8 cellular contexts compared by ENCODE assay signal in the genomic region with DNA sequence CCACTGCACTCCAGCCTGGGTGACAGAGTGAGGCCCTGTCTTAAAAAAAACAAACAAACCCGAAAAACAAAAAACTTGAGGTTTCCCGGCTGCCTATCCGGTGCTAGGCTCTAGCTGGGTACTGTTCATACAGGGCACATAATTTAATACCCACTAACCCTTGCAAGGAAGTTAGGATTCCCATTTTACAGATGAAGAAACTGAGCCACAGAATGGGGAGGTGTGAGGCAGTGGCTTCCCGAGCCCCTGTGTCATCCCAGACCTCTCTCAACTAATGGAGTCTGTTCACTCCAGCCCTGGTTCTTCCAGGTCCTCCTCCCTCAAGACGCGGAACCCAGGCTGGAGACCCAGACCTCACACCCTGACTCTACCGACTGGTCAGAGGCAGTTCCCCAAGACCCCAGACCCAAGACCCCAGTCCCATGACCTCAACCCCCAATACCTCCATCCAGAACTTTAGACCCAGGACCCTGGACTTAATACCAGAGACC. TPM values are rescaled to one million over a fixed set of nuclear protein-coding genes. Genes with fewer than 3 reads are reported as not detected.
DNase-seq lines count a peak whose midpoint lies in the region; ATAC-seq and TF ChIP-seq lines count a peak whose summit lies in the region.

No MANE protein-coding gene starts in this region.

- peak overlapping the region; percentile 41 to 68; a peak in 2 of 4 replicates for H3K27ac ChIP-seq in SK-N-SH (ENCODE audit: low read depth in 2 of 2, low read length in 1 of 2)

- H3K36me3 ChIP-seq in SK-N-SH (replicated peaks in 1 of 2; ENCODE audit: control insufficient read depth in 1 of 2, insufficient read depth in 2 of 2, low read length in 1 of 2): peaks cover 2 to 3% of the 10 kb centered on the region in 2 experiments

- H3K27me3 ChIP-seq in SK-N-SH (ENCODE audit: insufficient read depth): no peaks in the 10 kb centered on the region

- peak overlapping the region; percentile 97 to 100 for H3K4me3 Mint-ChIP-seq in stimulated activated naive CD8-positive, alpha-beta T cell treated with anti-CD3 and anti-CD28 coated beads, Interleukin-15, amount 100 ng/mL, for 72 hours

- CTCF ChIA-PET in SK-N-SH (lab: Yijun Ruan, JAX): interaction anchor here (0.6 to 2.5 kb wide), 6 partner anchors 10 to 409 kb away, joined by 3 to 13 read pairs (median 4); a partner anchor contains a TSS

- no peak for TF ChIP-seq RAD21 in SK-N-SH (IDR thresholded peaks at IDR 0.05; ENCODE audit: low read length)

- H3K4me3 ChIP-seq in SK-N-SH (ENCODE audit: low read depth in 2 of 2, low read length in 1 of 2): peak overlapping the region; percentile 73 to 94
- peak overlapping the region; percentile 60 for H3K4me3 ChIP-seq in iPS-18c (ENCODE audit: insufficient read depth, low read depth, low read length)

- ATAC-seq in SK-N-SH treated with all-trans-retinoic acid at 6 μM for 48 hours (no peak), HG03139 (IDR thresholded peaks at IDR 0.05; ENCODE audit: unreplicated experiment) (no peak)
- ATAC-seq in stimulated activated naive CD8-positive, alpha-beta T cell treated with anti-CD3 and anti-CD28 coated beads, Interleukin-15, amount 100 ng/mL, for 72 hours: no peak

- no peaks in the 10 kb centered on the region for H3K9me3 Mint-ChIP-seq in stimulated activated naive CD8-positive, alpha-beta T cell treated with anti-CD3 and anti-CD28 coated beads, Interleukin-15, amount 100 ng/mL, for 72 hours

- TF ChIP-seq EP300 in SK-N-SH (IDR thresholded peaks at IDR 0.05; ENCODE audit: borderline replicate concordance in 1 of 2, low read depth in 1 of 2, low read length in 1 of 2): no peak

- no peaks in the 10 kb centered on the region for H3K9me3 ChIP-seq in SK-N-SH
- no peaks in the 10 kb centered on the region for H3K9me3 ChIP-seq in iPS-18c (ENCODE audit: control insufficient read depth, insufficient read depth, low read length)

- no peak for DNase-seq in SK-N-SH
- DNase-seq in activated effector memory CD4-positive, alpha-beta T cell treated with anti-CD3 and anti-CD28 coated beads, Interleukin-2, amount 50 U/mL, for 16 hours: peak; percentile 70
- no peak for DNase-seq in stimulated activated naive CD8-positive, alpha-beta T cell treated with anti-CD3 and anti-CD28 coated beads, Interleukin-15, amount 100 ng/mL, for 72 hours
- DNase-seq in germinal center (ENCODE audit: low spot score): no peak
- no peak for DNase-seq in DMS153 (lab: John Stamatoyannopoulos, UW)

- H3K27me3 Mint-ChIP-seq in stimulated activated naive CD8-positive, alpha-beta T cell treated with anti-CD3 and anti-CD28 coated beads, Interleukin-15, amount 100 ng/mL, for 72 hours: no peaks in the 10 kb centered on the region

- peak overlapping the region; percentile 96 for H3K9ac ChIP-seq in SK-N-SH

- peaks cover 36% of the 10 kb centered on the region for H3K79me2 ChIP-seq in SK-N-SH (ENCODE audit: insufficient read depth)

- peak overlapping the region; percentile 98 to 100 for H3K27ac Mint-ChIP-seq in stimulated activated naive CD8-positive, alpha-beta T cell treated with anti-CD3 and anti-CD28 coated beads, Interleukin-15, amount 100 ng/mL, for 72 hours

- H3K4me2 ChIP-seq in SK-N-SH: peak overlapping the region; percentile 92

- no peak for TF ChIP-seq CTCF in SK-N-SH (IDR thresholded peaks at IDR 0.05)

- POLR2A ChIA-PET in SK-N-SH (lab: Yijun Ruan, JAX): interaction anchor here (0.7 kb wide), 1 partner anchor 9 kb away, joined by 3 read pairs; no protein-coding TSS in a partner anchor

- peaks cover 46% of the 10 kb centered on the region for H3K4me1 Mint-ChIP-seq in stimulated activated naive CD8-positive, alpha-beta T cell treated with anti-CD3 and anti-CD28 coated beads, Interleukin-15, amount 100 ng/mL, for 72 hours

- H3F3A ChIP-seq in SK-N-SH (replicated peaks; ENCODE audit: insufficient read depth): no peaks in the 10 kb centered on the region

- WGBS in SK-N-SH (ENCODE audit: low lambda C conversion rate): 40% methylated on average over 7 of the region's 7 CpGs

- peaks cover 7 to 9% of the 10 kb centered on the region in 2 experiments; a peak in 2 of 4 replicates for H3K4me1 ChIP-seq in SK-N-SH (ENCODE audit: control insufficient read depth in 1 of 2, insufficient read depth in 2 of 2, low read depth in 1 of 2, low read length in 1 of 2)

- H3K9me2 ChIP-seq in SK-N-SH: no peaks in the 10 kb centered on the region

- peak overlapping the region; percentile 87 for H2AFZ ChIP-seq in SK-N-SH (ENCODE audit: low read depth)

- no peaks in the 10 kb centered on the region for H4K20me1 ChIP-seq in SK-N-SH (ENCODE audit: insufficient read depth)

TF ChIP-seq in SK-N-SH, 30 proteins besides CTCF, POLR2A, EP300 and RAD21 (continues in another document):
- TF ChIP-seq JUND (IDR thresholded peaks at IDR 0.05) (no peak), FOXJ3 (CRISPR knock-in tag; IDR thresholded peaks at IDR 0.05) (no peak), POLR2AphosphoS5 (IDR thresholded peaks at IDR 0.05; ENCODE audit: low read depth, low read length) (no peak), RXRA (IDR thresholded peaks at IDR 0.05; ENCODE audit: borderline replicate concordance, low read depth) (no peak)
- TF ChIP-seq, protein P1, sequence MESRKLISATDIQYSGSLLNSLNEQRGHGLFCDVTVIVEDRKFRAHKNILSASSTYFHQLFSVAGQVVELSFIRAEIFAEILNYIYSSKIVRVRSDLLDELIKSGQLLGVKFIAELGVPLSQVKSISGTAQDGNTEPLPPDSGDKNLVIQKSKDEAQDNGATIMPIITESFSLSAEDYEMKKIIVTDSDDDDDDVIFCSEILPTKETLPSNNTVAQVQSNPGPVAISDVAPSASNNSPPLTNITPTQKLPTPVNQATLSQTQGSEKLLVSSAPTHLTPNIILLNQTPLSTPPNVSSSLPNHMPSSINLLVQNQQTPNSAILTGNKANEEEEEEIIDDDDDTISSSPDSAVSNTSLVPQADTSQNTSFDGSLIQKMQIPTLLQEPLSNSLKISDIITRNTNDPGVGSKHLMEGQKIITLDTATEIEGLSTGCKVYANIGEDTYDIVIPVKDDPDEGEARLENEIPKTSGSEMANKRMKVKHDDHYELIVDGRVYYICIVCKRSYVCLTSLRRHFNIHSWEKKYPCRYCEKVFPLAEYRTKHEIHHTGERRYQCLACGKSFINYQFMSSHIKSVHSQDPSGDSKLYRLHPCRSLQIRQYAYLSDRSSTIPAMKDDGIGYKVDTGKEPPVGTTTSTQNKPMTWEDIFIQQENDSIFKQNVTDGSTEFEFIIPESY (IDR thresholded peaks at IDR 0.05; ENCODE audit: borderline replicate concordance, low read depth): no peak

TF ChIP-seq in SK-N-SH treated with all-trans-retinoic acid at 6 μM for 48 hours, 23 proteins besides CTCF, POLR2A, EP300 and RAD21 (continues in another document):
- TF ChIP-seq, protein P2, sequence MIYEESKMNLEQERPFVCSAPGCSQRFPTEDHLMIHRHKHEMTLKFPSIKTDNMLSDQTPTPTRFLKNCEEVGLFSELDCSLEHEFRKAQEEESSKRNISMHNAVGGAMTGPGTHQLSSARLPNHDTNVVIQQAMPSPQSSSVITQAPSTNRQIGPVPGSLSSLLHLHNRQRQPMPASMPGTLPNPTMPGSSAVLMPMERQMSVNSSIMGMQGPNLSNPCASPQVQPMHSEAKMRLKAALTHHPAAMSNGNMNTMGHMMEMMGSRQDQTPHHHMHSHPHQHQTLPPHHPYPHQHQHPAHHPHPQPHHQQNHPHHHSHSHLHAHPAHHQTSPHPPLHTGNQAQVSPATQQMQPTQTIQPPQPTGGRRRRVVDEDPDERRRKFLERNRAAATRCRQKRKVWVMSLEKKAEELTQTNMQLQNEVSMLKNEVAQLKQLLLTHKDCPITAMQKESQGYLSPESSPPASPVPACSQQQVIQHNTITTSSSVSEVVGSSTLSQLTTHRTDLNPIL (CRISPR knock-in tag; IDR thresholded peaks at IDR 0.05; ENCODE audit: low read depth): no peak
- TF ChIP-seq, protein P3, sequence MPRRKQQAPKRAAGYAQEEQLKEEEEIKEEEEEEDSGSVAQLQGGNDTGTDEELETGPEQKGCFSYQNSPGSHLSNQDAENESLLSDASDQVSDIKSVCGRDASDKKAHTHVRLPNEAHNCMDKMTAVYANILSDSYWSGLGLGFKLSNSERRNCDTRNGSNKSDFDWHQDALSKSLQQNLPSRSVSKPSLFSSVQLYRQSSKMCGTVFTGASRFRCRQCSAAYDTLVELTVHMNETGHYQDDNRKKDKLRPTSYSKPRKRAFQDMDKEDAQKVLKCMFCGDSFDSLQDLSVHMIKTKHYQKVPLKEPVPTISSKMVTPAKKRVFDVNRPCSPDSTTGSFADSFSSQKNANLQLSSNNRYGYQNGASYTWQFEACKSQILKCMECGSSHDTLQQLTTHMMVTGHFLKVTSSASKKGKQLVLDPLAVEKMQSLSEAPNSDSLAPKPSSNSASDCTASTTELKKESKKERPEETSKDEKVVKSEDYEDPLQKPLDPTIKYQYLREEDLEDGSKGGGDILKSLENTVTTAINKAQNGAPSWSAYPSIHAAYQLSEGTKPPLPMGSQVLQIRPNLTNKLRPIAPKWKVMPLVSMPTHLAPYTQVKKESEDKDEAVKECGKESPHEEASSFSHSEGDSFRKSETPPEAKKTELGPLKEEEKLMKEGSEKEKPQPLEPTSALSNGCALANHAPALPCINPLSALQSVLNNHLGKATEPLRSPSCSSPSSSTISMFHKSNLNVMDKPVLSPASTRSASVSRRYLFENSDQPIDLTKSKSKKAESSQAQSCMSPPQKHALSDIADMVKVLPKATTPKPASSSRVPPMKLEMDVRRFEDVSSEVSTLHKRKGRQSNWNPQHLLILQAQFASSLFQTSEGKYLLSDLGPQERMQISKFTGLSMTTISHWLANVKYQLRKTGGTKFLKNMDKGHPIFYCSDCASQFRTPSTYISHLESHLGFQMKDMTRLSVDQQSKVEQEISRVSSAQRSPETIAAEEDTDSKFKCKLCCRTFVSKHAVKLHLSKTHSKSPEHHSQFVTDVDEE (CRISPR knock-in tag; IDR thresholded peaks at IDR 0.05): no peak
- no peak for TF ChIP-seq ZNF8 (CRISPR knock-in tag; IDR thresholded peaks at IDR 0.05)
- TF ChIP-seq OSR1 (CRISPR knock-in tag; IDR thresholded peaks at IDR 0.05): no peak
- no peak for TF ChIP-seq ISL1 (CRISPR knock-in tag; IDR thresholded peaks at IDR 0.05)

RNA-seq across cellular contexts. Expression of a gene that starts 0.6 kb away (rescaled TPM):
- 10.6 and 13.0 TPM in 2 replicates for polyA plus RNA-seq in SK-N-SH (2012; rRNA removed)
- 2.6 and 6.4 TPM in 2 replicates for polyA plus RNA-seq in SK-N-SH (2012; cell fraction: cytosol; rRNA removed)
- polyA plus RNA-seq in SK-N-SH (2012; cell fraction: nucleus; rRNA removed): 48.0 and 59.2 TPM in 2 replicates

RNA-seq across cellular contexts. Expression of a gene that starts 1.6 kb away (rescaled TPM):
- polyA plus RNA-seq in SK-N-SH (2012; rRNA removed): 103 and 125 TPM in 2 replicates
- polyA plus RNA-seq in SK-N-SH (2012; cell fraction: cytosol; rRNA removed): 80.3 and 87.6 TPM in 2 replicates
- 48.1 and 90.0 TPM in 2 replicates for polyA plus RNA-seq in SK-N-SH (2012; cell fraction: nucleus; rRNA removed)

RNA-seq across cellular contexts. Expression of a gene that starts 11.1 kb away (rescaled TPM):
- not detected in 2 replicates for polyA plus RNA-seq in SK-N-SH (2012; rRNA removed)
- not detected in 2 replicates for polyA plus RNA-seq in SK-N-SH (2012; cell fraction: cytosol; rRNA removed)
- not detected in 2 replicates for polyA plus RNA-seq in SK-N-SH (2012; cell fraction: nucleus; rRNA removed)

RNA-seq across cellular contexts. Expression of a gene that starts 25.3 kb away (rescaled TPM):
- not detected in 2 replicates for polyA plus RNA-seq in SK-N-SH (2012; rRNA removed)
- polyA plus RNA-seq in SK-N-SH (2012; cell fraction: cytosol; rRNA removed): not detected in 2 replicates
- not detected in 2 replicates for polyA plus RNA-seq in SK-N-SH (2012; cell fraction: nucleus; rRNA removed)

RNA-seq across cellular contexts. Expression of a gene that starts 52.7 kb away (rescaled TPM):
- polyA plus RNA-seq in SK-N-SH (2012; rRNA removed): 0.24 and 0.36 TPM in 2 replicates
- 0.18 and 0.28 TPM in 2 replicates for polyA plus RNA-seq in SK-N-SH (2012; cell fraction: cytosol; rRNA removed)
- polyA plus RNA-seq in SK-N-SH (2012; cell fraction: nucleus; rRNA removed): 0.49 and 1.0 TPM in 2 replicates
